ENCODE assay signal across 9 cellular contexts in the genomic region with DNA sequence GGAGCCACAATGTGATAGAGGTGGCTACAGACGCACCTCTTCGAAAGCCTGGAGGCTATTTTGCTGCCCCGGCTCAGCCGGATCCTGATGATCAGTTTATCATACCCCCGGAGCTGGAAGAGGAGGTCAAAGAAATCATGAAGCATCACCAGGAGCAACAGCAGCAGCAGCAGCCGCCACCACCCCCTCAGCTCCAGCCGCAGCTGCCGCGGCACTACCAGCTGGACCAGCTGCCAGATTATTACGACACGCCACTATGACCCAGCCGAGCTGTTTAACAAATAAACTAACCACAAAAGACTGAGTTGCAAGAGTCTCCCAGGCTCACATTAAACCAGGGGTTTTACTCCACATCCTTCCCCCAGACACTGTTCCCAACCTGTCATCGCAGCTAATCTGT.
DNase-seq lines count a peak whose midpoint lies in the region; ATAC-seq and TF ChIP-seq lines count a peak whose summit lies in the region.
"Had no signal": no experiment of that assay in that cellular context is flagged by ENCODE, and none has a peak within 500 bp of the region (broad histone marks: within the 10 kb centered on the region; RNA-seq: fewer than 3 reads in every experiment).

No MANE protein-coding gene starts in this region.

- no peaks in the 10 kb centered on the region for H3K9me3 ChIP-seq in naive thymus-derived CD4-positive, alpha-beta T cell (ENCODE audit: control insufficient read depth in 2 of 3, low read length in 3 of 3)
- H3K9me3 ChIP-seq in testis, result no peaks in the 10 kb centered on the region
- H3K9me3 ChIP-seq in CD4-positive, alpha-beta T cell (ENCODE audit: control insufficient read depth, low read length), result no peaks in the 10 kb centered on the region

- CTCF ChIA-PET in naive thymus-derived CD4-positive, alpha-beta T cell (lab: Charles Lee), result interaction anchor here (0.6 to 0.7 kb wide), 2 partner anchors 37 to 357 kb away, joined by 3 to 4 read pairs; no protein-coding TSS in a partner anchor
- CTCF ChIA-PET in CD4-positive, alpha-beta T cell (lab: Charles Lee), result no interaction called here

- ATAC-seq in naive thymus-derived CD4-positive, alpha-beta T cell, result peak; percentile 54
- ATAC-seq in CD4-positive, alpha-beta T cell (ENCODE audit: poor library complexity), result no peak
- no peak for ATAC-seq in GM18520 (IDR thresholded peaks at IDR 0.05; ENCODE audit: unreplicated experiment)

- H3K4me1 ChIP-seq in naive thymus-derived CD4-positive, alpha-beta T cell (ENCODE audit: control insufficient read depth in 2 of 2, insufficient read depth in 2 of 2, low read length in 2 of 2), result no peaks in the 10 kb centered on the region
- H3K4me1 ChIP-seq in testis, result no peaks in the 10 kb centered on the region

- DNase-seq in DMS 273 (lab: John Stamatoyannopoulos, UW; ENCODE audit: unreplicated experiment), result peak; percentile 85
- peak; percentile 11 for DNase-seq in NCI-H2029 treated with DMSO at 0.1 percent for 48 hours (lab: John Stamatoyannopoulos, UW)
- peak; percentile 83 for DNase-seq in astrocyte of the spinal cord (ENCODE audit: low read depth, low spot score)
- no peak for DNase-seq in naive thymus-derived CD4-positive, alpha-beta T cell
- DNase-seq in testis, result no peak
- DNase-seq in CD4-positive, alpha-beta T cell, result no peak
- no peak for DNase-seq in LoVo (ENCODE audit: low spot score)

- POLR2A ChIA-PET in naive thymus-derived CD4-positive, alpha-beta T cell (lab: Charles Lee), result no interaction called here
- POLR2A ChIA-PET in CD4-positive, alpha-beta T cell (lab: Charles Lee), result no interaction called here

- H3K27ac ChIP-seq in naive thymus-derived CD4-positive, alpha-beta T cell (ENCODE audit: low read depth, low read length), result no peak overlapping the region
- no peak overlapping the region for H3K27ac ChIP-seq in testis
- H3K27ac ChIP-seq in CD4-positive, alpha-beta T cell (ENCODE audit: low read depth, low read length), result no peak overlapping the region

- no peaks in the 10 kb centered on the region for H3K27me3 ChIP-seq in naive thymus-derived CD4-positive, alpha-beta T cell (ENCODE audit: control insufficient read depth in 2 of 2, insufficient read depth in 2 of 2, low read length in 2 of 2)
- no peaks in the 10 kb centered on the region for H3K27me3 ChIP-seq in testis
- no peaks in the 10 kb centered on the region for H3K27me3 ChIP-seq in CD4-positive, alpha-beta T cell (ENCODE audit: control insufficient read depth, insufficient read depth, low read length)

- H3K36me3 Mint-ChIP-seq in naive thymus-derived CD4-positive, alpha-beta T cell, result peaks cover 0 to 11% (median 3%) of the 10 kb centered on the region in 5 donors
- peaks cover 15% of the 10 kb centered on the region for H3K36me3 Mint-ChIP-seq in CD4-positive, alpha-beta T cell (ENCODE audit: low read depth)

- H3K4me3 ChIP-seq in astrocyte of the spinal cord (ENCODE audit: low read depth, low read length), result no peak overlapping the region
- H3K4me3 ChIP-seq in naive thymus-derived CD4-positive, alpha-beta T cell (ENCODE audit: low read length), result no peak overlapping the region
- no peak overlapping the region for H3K4me3 ChIP-seq in testis

- no peak overlapping the region for H3K4me3 Mint-ChIP-seq in naive thymus-derived CD4-positive, alpha-beta T cell
- no peak overlapping the region for H3K4me3 Mint-ChIP-seq in CD4-positive, alpha-beta T cell
- H3K4me3 Mint-ChIP-seq: nephron had no signal

- TF ChIP-seq CTCF in astrocyte of the spinal cord (IDR thresholded peaks at IDR 0.05; ENCODE audit: low read depth, low read length) (no peak), testis (IDR thresholded peaks at IDR 0.05) (no peak)
- TF ChIP-seq CTCF in CD4-positive, alpha-beta T cell (IDR thresholded peaks at IDR 0.05), result no peak

- in situ Hi-C loops in astrocyte of the spinal cord (cut with HindIII; ENCODE audit: low sequenced_read_pairs), result no loop called here

- H3K36me3 ChIP-seq in naive thymus-derived CD4-positive, alpha-beta T cell (ENCODE audit: control insufficient read depth in 2 of 3, insufficient read depth in 3 of 3, low read length in 3 of 3), result peaks cover 0 to 5% (median 0%) of the 10 kb centered on the region in 3 experiments
- H3K36me3 ChIP-seq in testis (ENCODE audit: low read depth, missing control alignments), result no peaks in the 10 kb centered on the region

- no peak for TF ChIP-seq POLR2A in testis (IDR thresholded peaks at IDR 0.05)

- WGBS in testis, 2 donors, result 74 to 82% methylated on average over 13 of the region's 13 CpGs

- peaks cover 0 to 7% (median 5%) of the 10 kb centered on the region in 7 donors for H3K4me1 Mint-ChIP-seq in naive thymus-derived CD4-positive, alpha-beta T cell
- H3K4me1 Mint-ChIP-seq in CD4-positive, alpha-beta T cell (ENCODE audit: low read depth), result no peaks in the 10 kb centered on the region

- peak overlapping the region in 1 of 9 donors; percentile 19 for H3K27ac Mint-ChIP-seq in naive thymus-derived CD4-positive, alpha-beta T cell
- no peak overlapping the region for H3K27ac Mint-ChIP-seq in CD4-positive, alpha-beta T cell
- H3K27ac Mint-ChIP-seq: nephron had no signal

- no peaks in the 10 kb centered on the region for H3K9me3 Mint-ChIP-seq in naive thymus-derived CD4-positive, alpha-beta T cell
- H3K9me3 Mint-ChIP-seq in CD4-positive, alpha-beta T cell, result no peaks in the 10 kb centered on the region
- H3K9me3 Mint-ChIP-seq: nephron had no signal

- intact Hi-C loops in naive thymus-derived CD4-positive, alpha-beta T cell (cut with micrococcal nuclease), result no loop called here
- intact Hi-C loops in testis (cut with DNase I; ENCODE audit: low total_unique reads), result loop anchor here (10.0 kb wide), 2 partner anchors 264 to 384 kb away; a partner anchor contains a TSS
- intact Hi-C loops in CD4-positive, alpha-beta T cell (cut with DNase I, micrococcal nuclease), result no loop called here

- no peaks in the 10 kb centered on the region for H3K27me3 Mint-ChIP-seq in naive thymus-derived CD4-positive, alpha-beta T cell
- no peaks in the 10 kb centered on the region for H3K27me3 Mint-ChIP-seq in CD4-positive, alpha-beta T cell

Comparison
In these comparisons a context has a peak if more than half of its experiments do, and no peak if none do; other contexts are left out.
1. DNase-seq: peak in DMS 273 (single experiment), NCI-H2029 treated with DMSO at 0.1 percent for 48 hours (single experiment) and astrocyte of the spinal cord (single experiment); none in naive thymus-derived CD4-positive, alpha-beta T cell (0 of 9), testis (single experiment), CD4-positive, alpha-beta T cell (0 of 10) and LoVo (single experiment).